35 cellular contexts compared by ENCODE assay signal in genomic region chr19:7672522-7672921, GRCh38. TPM values are rescaled to one million over a fixed set of nuclear protein-coding genes. Genes with fewer than 3 reads are reported as not detected.
DNase-seq lines count a peak whose midpoint lies in the region; ATAC-seq and TF ChIP-seq lines count a peak whose summit lies in the region.
"Had no signal": no experiment of that assay in that cellular context is flagged by ENCODE, and none has a peak within 500 bp of the region (broad histone marks: within the 10 kb centered on the region; RNA-seq: fewer than 3 reads in every experiment).

No MANE protein-coding gene starts in this region.

- H2AFZ ChIP-seq in osteoblast (ENCODE audit: low read length), result no peak overlapping the region

- no peak for TF ChIP-seq CTCF in HEK293 (tag by site-specific recombination; IDR thresholded peaks at IDR 0.05)
- TF ChIP-seq CTCF in neutrophil (IDR thresholded peaks at IDR 0.05), result no peak
- TF ChIP-seq CTCF in osteoblast (IDR thresholded peaks at IDR 0.05; ENCODE audit: extremely low read depth, low read depth, low read length), result no peak

- DNase-seq in osteoblast (ENCODE audit: insufficient read length, low spot score, missing footprints) (peak; percentile 62), head of caudate nucleus (no peak)
- DNase-seq in activated CD4-positive, alpha-beta T cell treated with anti-CD3 and anti-CD28 coated beads for 48 hours, result no peak
- DNase-seq: 8988T; ACHN; AML-193; BE2C; C1 segment of cervical spinal cord; Caco-2; Calu3; CD4-positive, alpha-beta memory T cell; CD4-positive, alpha-beta T cell; CD4-positive, CD25-positive, alpha-beta regulatory T cell; CD8-positive, alpha-beta memory T cell; CD8-positive, alpha-beta T cell; COR-L47; DMS 273 treated with DMSO at 0.1 percent for 48 hours; DMS153; DMS53; DMS79; DMS79 treated with DMSO at 0.1 percent for 48 hours; DND-41; EL had no signal

- H3K27ac ChIP-seq in HEK293 (ENCODE audit: extremely low read depth, low read depth, low read length) (no peak overlapping the region), neutrophil (peak overlapping the region; percentile 96), osteoblast (ENCODE audit: low read depth, low read length) (no peak overlapping the region)
- H3K27ac ChIP-seq: 22Rv1, A549, BLaER1, C4-2B had no signal

- H4K20me1 ChIP-seq in osteoblast (ENCODE audit: insufficient read depth, low read length), result no peaks in the 10 kb centered on the region
- H4K20me1 ChIP-seq: BLaER1 treated with 17β-estradiol and CSF1 and Interleukin-3, amounts not matched to agents 10 nM and 100 nM had no signal

- POLR2A ChIA-PET in HEK293 (lab: Yijun Ruan, JAX), result interaction anchor here (1.2 kb wide), 1 partner anchor 8 kb away, joined by 3 read pairs; the partner anchor contains the start of gene TRAPPC5

- H3K4me2 ChIP-seq in osteoblast (ENCODE audit: insufficient read depth, low read length), result no peak overlapping the region
- H3K4me2 ChIP-seq: A549, BLaER1 had no signal

- CTCF ChIA-PET in HEK293 (lab: Yijun Ruan, JAX), result interaction anchor here (1.0 kb wide), 1 partner anchor 809 kb away, joined by 3 read pairs; no protein-coding TSS in a partner anchor

- H3K4me1 ChIP-seq in HEK293 (ENCODE audit: control insufficient read depth, insufficient read depth, low read length), result no peaks in the 10 kb centered on the region
- peaks cover 87 to 91% of the 10 kb centered on the region in 2 experiments for H3K4me1 ChIP-seq in neutrophil (ENCODE audit: control insufficient read depth in 1 of 2, insufficient read depth in 1 of 2, low read depth in 1 of 2, low read length in 1 of 2)
- H3K4me1 ChIP-seq in osteoblast (ENCODE audit: insufficient read depth, low read length), result no peaks in the 10 kb centered on the region
- H3K4me1 ChIP-seq: A549, BE2C, Caco-2 had no signal

- H3K4me3 ChIP-seq in HEK293 (ENCODE audit: low read depth, low read length) (no peak overlapping the region), neutrophil (ENCODE audit: low read depth in 1 of 2, low read length in 1 of 2) (no peak overlapping the region), osteoblast (ENCODE audit: insufficient read depth, low read length) (no peak overlapping the region)
- H3K4me3 ChIP-seq: A549; BLaER1; BLaER1 treated with 17β-estradiol and CSF1 and Interleukin-3, amounts not matched to agents 10 nM and 100 nM had no signal

- H3K9me3 ChIP-seq in HEK293 (ENCODE audit: control insufficient read depth, insufficient read depth, low read depth, low read length), result no peaks in the 10 kb centered on the region
- no peaks in the 10 kb centered on the region for H3K9me3 ChIP-seq in neutrophil
- H3K9me3 ChIP-seq in osteoblast (ENCODE audit: low read depth, low read length), result no peaks in the 10 kb centered on the region
- H3K9me3 ChIP-seq: BE2C, Caco-2 had no signal

- no peaks in the 10 kb centered on the region for H3K79me2 ChIP-seq in osteoblast (ENCODE audit: insufficient read depth, low read length)

- H3K27me3 ChIP-seq in neutrophil, result no peaks in the 10 kb centered on the region
- no peaks in the 10 kb centered on the region for H3K27me3 ChIP-seq in osteoblast (ENCODE audit: insufficient read depth, low read length)

- H3K36me3 ChIP-seq in HEK293 (ENCODE audit: control insufficient read depth in 2 of 2, insufficient read depth in 1 of 2, low read length in 2 of 2) (no peaks in the 10 kb centered on the region), neutrophil (no peaks in the 10 kb centered on the region), osteoblast (ENCODE audit: insufficient read depth, low read length) (no peaks in the 10 kb centered on the region)
- H3K36me3 ChIP-seq: BE2C; BLaER1; BLaER1 treated with 17β-estradiol and CSF1 and Interleukin-3, amounts not matched to agents 10 nM and 100 nM had no signal

- intact Hi-C loops in head of caudate nucleus (cut with DNase I), result no loop called here

- ATAC-seq in GM21576 (IDR thresholded peaks at IDR 0.05; ENCODE audit: unreplicated experiment), result no peak
- ATAC-seq: A549; CD8-positive, alpha-beta T cell had no signal

TF ChIP-seq in HEK293, 187 proteins besides CTCF, POLR2A, EP300 and RAD21:
- TF ChIP-seq ZNF37A (tag by site-specific recombination; IDR thresholded peaks at IDR 0.05), result no peak
- TF ChIP-seq ZNF610 (tag by site-specific recombination; IDR thresholded peaks at IDR 0.05; ENCODE audit: borderline replicate concordance), result peak; percentile 84; the same call in 1 of the 2 replicates

RNA-seq across cellular contexts. Expression of gene RETN, which starts 3.7 kb away (rescaled TPM):
- total RNA-seq in osteoblast, result not detected in 2 replicates
- total RNA-seq: A172; A673; B cell; Caco-2; Calu3; CD4-positive, alpha-beta memory T cell; CD4-positive, alpha-beta T cell; CD4-positive, CD25-positive, alpha-beta regulatory T cell; CD8-positive, alpha-beta memory T cell; CD8-positive, alpha-beta T cell; Daoy had no signal

RNA-seq across cellular contexts. Expression of gene MCEMP1, which starts 4.4 kb away (rescaled TPM):
- total RNA-seq in osteoblast, result not detected in 2 replicates
- total RNA-seq: A172; B cell; Caco-2; Calu3; CD4-positive, alpha-beta memory T cell; CD8-positive, alpha-beta memory T cell; Daoy had no signal

RNA-seq across cellular contexts. Expression of gene TRAPPC5, which starts 8.1 kb away (rescaled TPM):
- 23.3 and 26.4 TPM in 2 replicates for total RNA-seq in osteoblast

RNA-seq across cellular contexts. Expression of gene FCER2, which starts 29.4 kb away (rescaled TPM):
- total RNA-seq in osteoblast, result not detected in 2 replicates
- total RNA-seq: A172; A673; Caco-2; Calu3; CD4-positive, alpha-beta memory T cell; CD4-positive, alpha-beta T cell; CD4-positive, CD25-positive, alpha-beta regulatory T cell; Daoy had no signal

RNA-seq across cellular contexts. Expression of gene STXBP2, which starts 35.6 kb away (rescaled TPM):
- total RNA-seq in osteoblast, result 1.2 and 3.3 TPM in 2 replicates
